In the genomic region with DNA sequence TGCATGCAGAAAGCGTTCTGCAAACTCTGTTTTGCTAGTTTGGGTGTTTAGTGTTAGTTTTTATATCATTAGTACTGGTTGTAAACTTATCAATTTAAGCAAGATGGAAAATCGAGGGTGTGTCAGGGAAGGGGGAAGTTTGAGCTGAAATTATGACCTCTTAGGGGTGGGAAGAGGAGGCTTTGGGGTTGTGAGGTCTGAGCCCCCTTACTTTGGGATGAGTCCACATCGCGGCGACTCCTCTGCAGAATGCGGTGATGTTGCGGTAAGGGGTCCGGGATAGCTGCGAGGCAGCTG, we compare ENCODE assay signal across 9 cellular contexts. TPM values are rescaled to one million over a fixed set of nuclear protein-coding genes. Genes with fewer than 3 reads are reported as not detected.
DNase-seq lines count a peak whose midpoint lies in the region; ATAC-seq, FAIRE-seq and TF ChIP-seq lines count a peak whose summit lies in the region.
"Had no signal": no experiment of that assay in that cellular context is flagged by ENCODE, and none has a peak within 500 bp of the region (broad histone marks: within the 10 kb centered on the region; RNA-seq: fewer than 3 reads in every experiment).

No MANE protein-coding gene starts in this region.

- H3K27me3 ChIP-seq in CD4-positive, alpha-beta T cell (ENCODE audit: control insufficient read depth, insufficient read depth, low read length), result no peaks in the 10 kb centered on the region
- no peaks in the 10 kb centered on the region for H3K27me3 ChIP-seq in K562 (ENCODE audit: control insufficient read depth in 2 of 2, insufficient read depth in 2 of 2, low read length in 2 of 2)

- POLR2A ChIA-PET in CD4-positive, alpha-beta T cell (lab: Charles Lee), result interaction anchor here (0.5 to 1.2 kb wide), 15 partner anchors 15 to 473 kb away, joined by 3 to 17 read pairs (median 3); a partner anchor contains a TSS
- POLR2A ChIA-PET in K562 (lab: Yijun Ruan, JAX), result interaction anchor here (0.7 to 0.9 kb wide), 4 partner anchors 9 to 1292 kb away, joined by 3 to 4 read pairs (median 3); no protein-coding TSS in a partner anchor

- peaks cover 40% of the 10 kb centered on the region for H3K79me2 ChIP-seq in K562 (ENCODE audit: control insufficient read depth, insufficient read depth, low read length)

- H3K36me3 Mint-ChIP-seq in CD4-positive, alpha-beta T cell (ENCODE audit: low read depth), result peaks cover 26% of the 10 kb centered on the region
- no peaks in the 10 kb centered on the region for H3K36me3 Mint-ChIP-seq in nephron (ENCODE audit: low read depth)

- H3K9ac ChIP-seq in K562 (ENCODE audit: insufficient read depth in 1 of 2, low read depth in 2 of 2, low read length in 2 of 2), result peak overlapping the region in 1 of 2 experiments; percentile 1; a peak in 1 of 4 replicates

- CTCF ChIA-PET in CD4-positive, alpha-beta T cell (lab: Charles Lee), result interaction anchor here (0.7 to 2.0 kb wide), 3 partner anchors 103 to 455 kb away, joined by 3 to 8 read pairs (median 3); no protein-coding TSS in a partner anchor
- CTCF ChIA-PET in K562 (lab: Yijun Ruan, JAX; ENCODE audit: low intra/inter-chr PET ratio), result interaction anchor here (0.5 to 0.7 kb wide), 2 partner anchors 9 to 11 kb away, joined by 4 to 6 read pairs; no protein-coding TSS in a partner anchor

- H3K4me1 ChIP-seq in K562 (replicated peaks in 1 of 2; ENCODE audit: control insufficient read depth in 2 of 2, insufficient read depth in 2 of 2, low read length in 2 of 2), result peaks cover 0 to 49% of the 10 kb centered on the region in 2 experiments; a peak in 2 of 5 replicates

- no peak for TF ChIP-seq CTCF in CD4-positive, alpha-beta T cell (IDR thresholded peaks at IDR 0.05)
- TF ChIP-seq CTCF in K562 (IDR thresholded peaks at IDR 0.05 in 2 of 3, conservative IDR thresholded peaks at IDR 0.05 in 1 of 3; ENCODE audit: insufficient read depth in 2 of 3, low read depth in 1 of 3, low read length in 3 of 3), result no peak
- peak in 1 of 3 experiments; percentile 9 for TF ChIP-seq CTCF in nephron (IDR thresholded peaks at IDR 0.05; ENCODE audit: unreplicated experiment in 3 of 3)

- peak overlapping the region; percentile 97 for H3K4me3 Mint-ChIP-seq in CD4-positive, alpha-beta T cell
- peak overlapping the region; percentile 91 to 93 (median 91) for H3K4me3 Mint-ChIP-seq in nephron

- no TSS peak for BruUV-seq in K562 (replicated peaks; lab: Mats Ljungman, UMichigan)

- no peak overlapping the region for H2AFZ ChIP-seq in K562 (ENCODE audit: low read depth, low read length)

- peaks cover 19% of the 10 kb centered on the region for H3K4me1 Mint-ChIP-seq in CD4-positive, alpha-beta T cell (ENCODE audit: low read depth)
- H3K4me1 Mint-ChIP-seq in nephron, result peaks cover 21% of the 10 kb centered on the region

- FAIRE-seq in K562 (lab: Jason Lieb, UNC), result no peak
- FAIRE-seq: endometrium had no signal

- TF ChIP-seq EP300 in K562 (IDR thresholded peaks at IDR 0.05; ENCODE audit: low read length), result no peak

- no peak for TF ChIP-seq RAD21 in K562 (CRISPR knock-in tag; conservative IDR thresholded peaks at IDR 0.05 in 1 of 2, IDR thresholded peaks at IDR 0.05 in 1 of 2)

- H3K4me2 ChIP-seq in K562 (ENCODE audit: insufficient read depth, low read length), result peak overlapping the region; percentile 75

- H3K4me3 ChIP-seq in K562, result peak overlapping the region; percentile 6; the same call in 1 of the 2 replicates

- H3K9me3 Mint-ChIP-seq in CD4-positive, alpha-beta T cell, result no peaks in the 10 kb centered on the region
- H3K9me3 Mint-ChIP-seq in nephron, result no peaks in the 10 kb centered on the region

- TF ChIP-seq POLR2A in K562 (conservative IDR thresholded peaks at IDR 0.05), result no peak

- no peaks in the 10 kb centered on the region for H3K9me1 ChIP-seq in K562 (ENCODE audit: control insufficient read depth, insufficient read depth, low read length)

- 5% methylated on average over 9 of the region's 9 CpGs for WGBS in K562 (ENCODE audit: insufficient coverage, low coverage, missing lambda C conversion rate)

- ATAC-seq in CD4-positive, alpha-beta T cell (ENCODE audit: poor library complexity), result no peak
- ATAC-seq in HG02981 (IDR thresholded peaks at IDR 0.05; ENCODE audit: unreplicated experiment), result peak; percentile 11
- no peak for ATAC-seq in K562
- ATAC-seq in GM18520 (IDR thresholded peaks at IDR 0.05; ENCODE audit: unreplicated experiment), result no peak

- H3K27ac ChIP-seq in CD4-positive, alpha-beta T cell (ENCODE audit: low read depth, low read length), result no peak overlapping the region
- H3K27ac ChIP-seq in K562 (ENCODE audit: extremely low read depth, low read depth, low read length), result no peak overlapping the region

- peaks cover 32% of the 10 kb centered on the region; the same call in 2 of the 3 replicates for H3K36me3 ChIP-seq in K562 (ENCODE audit: control insufficient read depth, insufficient read depth, low read length)

- H4K20me1 ChIP-seq in K562 (replicated peaks; ENCODE audit: control insufficient read depth, insufficient read depth, low read length), result no peaks in the 10 kb centered on the region; the same call in none of the 2 replicates

- in situ Hi-C loops in K562 (cut with MboI), result loop anchor here (5.0 kb wide), 1 partner anchor 106 kb away; a partner anchor contains a TSS

- peaks cover 11% of the 10 kb centered on the region for H3K27me3 Mint-ChIP-seq in CD4-positive, alpha-beta T cell
- peaks cover 8% of the 10 kb centered on the region for H3K27me3 Mint-ChIP-seq in nephron (ENCODE audit: low read depth)

- peak overlapping the region; percentile 98 for H3K27ac Mint-ChIP-seq in CD4-positive, alpha-beta T cell
- H3K27ac Mint-ChIP-seq in nephron, result peak overlapping the region; percentile 66 to 97 (median 95)

- intact Hi-C loops in CD4-positive, alpha-beta T cell (cut with DNase I, micrococcal nuclease), result loop anchor here (1.0 kb wide), 4 partner anchors 23 to 96 kb away; a partner anchor contains a TSS
- intact Hi-C loops in K562 (cut with micrococcal nuclease), result no loop called here

- H3K9me3 ChIP-seq in CD4-positive, alpha-beta T cell (ENCODE audit: control insufficient read depth, low read length), result no peaks in the 10 kb centered on the region
- H3K9me3 ChIP-seq in K562 (replicated peaks; ENCODE audit: control insufficient read depth, insufficient read depth, low read depth, low read length), result no peaks in the 10 kb centered on the region

- no peak for DNase-seq in CD4-positive, alpha-beta T cell
- DNase-seq in K562 (ENCODE audit: extremely low read depth in 1 of 4, low spot score in 3 of 4), result peak in 2 of 4 experiments; percentile 87 to 89
- no peak for DNase-seq in EL
- no peak for DNase-seq in SIG-M5 (lab: John Stamatoyannopoulos, UW)
- DNase-seq in HuH-7.5 (ENCODE audit: low spot score), result no peak

RNA-seq across cellular contexts. Expression of a gene that starts 0.7 kb away (rescaled TPM):
- 10 to 100 TPM; 40.0 to 42.6 TPM for total RNA-seq in CD4-positive, alpha-beta T cell
- 66.7 and 198 TPM in 2 replicates for total RNA-seq in K562 (2011; cell fraction: chromatin; rRNA removed; ENCODE audit: low replicate concordance)
- total RNA-seq in K562 (2011; cell fraction: nucleolus; rRNA removed), result 157 and 164 TPM in 2 replicates
- 136 and 201 TPM in 2 replicates for total RNA-seq in K562 (2011; cell fraction: nucleoplasm; rRNA removed)
- total RNA-seq in K562 (2014; rRNA removed) (253 and 295 TPM in 2 replicates), K562 (2014; rRNA removed; fragmentation: Illumina TruSeq; extraction: Trizol) (4.9 and 6.0 TPM in 2 replicates), K562 (2015; rRNA removed; fragmentation: Illumina TruSeq; extraction: Trizol) (108 and 142 TPM in 2 replicates), K562 (2021) (266 and 293 TPM in 2 replicates)
- polyA plus RNA-seq in K562 (2011; rRNA removed) (56.7 and 107 TPM in 2 replicates), K562 (2014; fragmentation: Illumina TruSeq; extraction: Trizol) (11.4 and 105 TPM in 2 replicates), K562 (2014; fragmentation: Nextera tagmentation; extraction: Ambion mirVana) (10 to 100 TPM; 28.2 to 60.6 TPM), K562 (2014; rRNA removed) (271 and 292 TPM in 2 replicates)
- 225 and 766 TPM in 2 replicates for polyA plus RNA-seq in K562 (2011; cell fraction: cytosol; rRNA removed)
- polyA plus RNA-seq in K562 (2011; cell fraction: nucleus; rRNA removed), result 159 and 202 TPM in 2 replicates
- polyA plus RNA-seq in K562 (2012), result 194 and 288 TPM in 2 replicates
- 32.1 and 38.2 TPM in 2 replicates for polyA minus RNA-seq in K562 (2011; rRNA and poly(A)+ RNA removed)
- polyA minus RNA-seq in K562 (2011; cell fraction: cytosol; rRNA and poly(A)+ RNA removed), result 125 and 190 TPM in 2 replicates
- 30.8 and 41.1 TPM in 2 replicates for polyA minus RNA-seq in K562 (2011; cell fraction: nucleus; rRNA and poly(A)+ RNA removed)

RNA-seq across cellular contexts. Expression of a gene that starts 18.4 kb away (rescaled TPM):
- 10 to 100 TPM; 11.0 to 13.0 TPM for total RNA-seq in CD4-positive, alpha-beta T cell
- total RNA-seq in K562 (2011; cell fraction: chromatin; rRNA removed; ENCODE audit: low replicate concordance), result 8.0 and 26.2 TPM in 2 replicates
- 17.6 and 18.7 TPM in 2 replicates for total RNA-seq in K562 (2011; cell fraction: nucleolus; rRNA removed)
- total RNA-seq in K562 (2011; cell fraction: nucleoplasm; rRNA removed), result 11.9 and 13.9 TPM in 2 replicates
- total RNA-seq in K562 (2014; rRNA removed) (35.2 and 47.8 TPM in 2 replicates), K562 (2014; rRNA removed; fragmentation: Illumina TruSeq; extraction: Trizol) (6.1 and 11.1 TPM in 2 replicates), K562 (2015; rRNA removed; fragmentation: Illumina TruSeq; extraction: Trizol) (25.9 and 28.7 TPM in 2 replicates), K562 (2021) (35.3 and 37.5 TPM in 2 replicates)
- polyA plus RNA-seq in K562 (2011; rRNA removed) (27.2 and 42.1 TPM in 2 replicates), K562 (2014; fragmentation: Illumina TruSeq; extraction: Trizol) (26.2 and 35.1 TPM in 2 replicates), K562 (2014; fragmentation: Nextera tagmentation; extraction: Ambion mirVana) (1 to 10 TPM; 1.3 to 2.1 TPM), K562 (2014; rRNA removed) (33.3 and 37.8 TPM in 2 replicates)
- 46.5 and 96.1 TPM in 2 replicates for polyA plus RNA-seq in K562 (2011; cell fraction: cytosol; rRNA removed)
- 23.4 and 27.7 TPM in 2 replicates for polyA plus RNA-seq in K562 (2011; cell fraction: nucleus; rRNA removed)
- polyA plus RNA-seq in K562 (2012), result 44.0 and 47.8 TPM in 2 replicates
- 8.4 and 12.9 TPM in 2 replicates for polyA minus RNA-seq in K562 (2011; rRNA and poly(A)+ RNA removed)
- 22.1 and 26.4 TPM in 2 replicates for polyA minus RNA-seq in K562 (2011; cell fraction: cytosol; rRNA and poly(A)+ RNA removed)
- 6.7 and 7.7 TPM in 2 replicates for polyA minus RNA-seq in K562 (2011; cell fraction: nucleus; rRNA and poly(A)+ RNA removed)

RNA-seq across cellular contexts. Expression of a gene that starts 24.4 kb away (rescaled TPM):
- total RNA-seq in CD4-positive, alpha-beta T cell, result 100 to 1,000 TPM; 128 to 133 TPM
- 223 and 289 TPM in 2 replicates for total RNA-seq in K562 (2011; cell fraction: chromatin; rRNA removed; ENCODE audit: low replicate concordance)
- 105 and 117 TPM in 2 replicates for total RNA-seq in K562 (2011; cell fraction: nucleolus; rRNA removed)
- total RNA-seq in K562 (2011; cell fraction: nucleoplasm; rRNA removed), result 149 and 185 TPM in 2 replicates
- 222 and 244 TPM in 2 replicates for total RNA-seq in K562 (2014; rRNA removed)
- total RNA-seq in K562 (2014; rRNA removed; fragmentation: Illumina TruSeq; extraction: Trizol), result 77.7 and 78.7 TPM in 2 replicates
- total RNA-seq in K562 (2015; rRNA removed; fragmentation: Illumina TruSeq; extraction: Trizol), result 139 and 143 TPM in 2 replicates
- total RNA-seq in K562 (2021), result 287 and 289 TPM in 2 replicates
- polyA plus RNA-seq in K562 (2011; rRNA removed), result 125 and 155 TPM in 2 replicates
- polyA plus RNA-seq in K562 (2011; cell fraction: cytosol; rRNA removed), result 57.6 and 123 TPM in 2 replicates
- polyA plus RNA-seq in K562 (2011; cell fraction: nucleus; rRNA removed), result 177 and 237 TPM in 2 replicates
- polyA plus RNA-seq in K562 (2012), result 116 and 140 TPM in 2 replicates
- 142 and 156 TPM in 2 replicates for polyA plus RNA-seq in K562 (2014; fragmentation: Illumina TruSeq; extraction: Trizol)
- 10 to 100 TPM; 10.8 to 13.3 TPM for polyA plus RNA-seq in K562 (2014; fragmentation: Nextera tagmentation; extraction: Ambion mirVana)
- polyA plus RNA-seq in K562 (2014; rRNA removed), result 250 and 266 TPM in 2 replicates
- polyA minus RNA-seq in K562 (2011; rRNA and poly(A)+ RNA removed), result 29.7 and 47.1 TPM in 2 replicates
- 61.3 and 62.0 TPM in 2 replicates for polyA minus RNA-seq in K562 (2011; cell fraction: cytosol; rRNA and poly(A)+ RNA removed)
- polyA minus RNA-seq in K562 (2011; cell fraction: nucleus; rRNA and poly(A)+ RNA removed), result 38.8 and 60.8 TPM in 2 replicates

RNA-seq across cellular contexts. Expression of a gene that starts 55.2 kb away (rescaled TPM):
- total RNA-seq in CD4-positive, alpha-beta T cell, result 1,000 to 10,000 TPM; 2,193 to 2,200 TPM
- 72.0 and 238 TPM in 2 replicates for total RNA-seq in K562 (2011; cell fraction: chromatin; rRNA removed; ENCODE audit: low replicate concordance)
- total RNA-seq in K562 (2011; cell fraction: nucleolus; rRNA removed), result 545 and 547 TPM in 2 replicates
- 383 and 585 TPM in 2 replicates for total RNA-seq in K562 (2011; cell fraction: nucleoplasm; rRNA removed)
- total RNA-seq in K562 (2014; rRNA removed), result 2,649 and 2,867 TPM in 2 replicates
- 407 and 630 TPM in 2 replicates for total RNA-seq in K562 (2014; rRNA removed; fragmentation: Illumina TruSeq; extraction: Trizol)
- 1,267 and 1,272 TPM in 2 replicates for total RNA-seq in K562 (2015; rRNA removed; fragmentation: Illumina TruSeq; extraction: Trizol)
- total RNA-seq in K562 (2021), result 2,126 and 2,254 TPM in 2 replicates
- 957 and 1,566 TPM in 2 replicates for polyA plus RNA-seq in K562 (2011; rRNA removed)
- 3,186 and 4,296 TPM in 2 replicates for polyA plus RNA-seq in K562 (2011; cell fraction: cytosol; rRNA removed)
- polyA plus RNA-seq in K562 (2011; cell fraction: nucleus; rRNA removed), result 907 and 973 TPM in 2 replicates
- polyA plus RNA-seq in K562 (2012), result 2,701 and 2,899 TPM in 2 replicates
- polyA plus RNA-seq in K562 (2014; fragmentation: Illumina TruSeq; extraction: Trizol), result 912 and 1,907 TPM in 2 replicates
- polyA plus RNA-seq in K562 (2014; fragmentation: Nextera tagmentation; extraction: Ambion mirVana), result 100 to 1,000 TPM; 605 to 818 TPM
- 2,791 and 3,285 TPM in 2 replicates for polyA plus RNA-seq in K562 (2014; rRNA removed)
- 202 and 239 TPM in 2 replicates for polyA minus RNA-seq in K562 (2011; rRNA and poly(A)+ RNA removed)
- polyA minus RNA-seq in K562 (2011; cell fraction: cytosol; rRNA and poly(A)+ RNA removed), result 1,242 and 1,610 TPM in 2 replicates
- polyA minus RNA-seq in K562 (2011; cell fraction: nucleus; rRNA and poly(A)+ RNA removed), result 152 and 304 TPM in 2 replicates
